Comparison of ENCODE assay signal across 16 cellular contexts in the genomic region with DNA sequence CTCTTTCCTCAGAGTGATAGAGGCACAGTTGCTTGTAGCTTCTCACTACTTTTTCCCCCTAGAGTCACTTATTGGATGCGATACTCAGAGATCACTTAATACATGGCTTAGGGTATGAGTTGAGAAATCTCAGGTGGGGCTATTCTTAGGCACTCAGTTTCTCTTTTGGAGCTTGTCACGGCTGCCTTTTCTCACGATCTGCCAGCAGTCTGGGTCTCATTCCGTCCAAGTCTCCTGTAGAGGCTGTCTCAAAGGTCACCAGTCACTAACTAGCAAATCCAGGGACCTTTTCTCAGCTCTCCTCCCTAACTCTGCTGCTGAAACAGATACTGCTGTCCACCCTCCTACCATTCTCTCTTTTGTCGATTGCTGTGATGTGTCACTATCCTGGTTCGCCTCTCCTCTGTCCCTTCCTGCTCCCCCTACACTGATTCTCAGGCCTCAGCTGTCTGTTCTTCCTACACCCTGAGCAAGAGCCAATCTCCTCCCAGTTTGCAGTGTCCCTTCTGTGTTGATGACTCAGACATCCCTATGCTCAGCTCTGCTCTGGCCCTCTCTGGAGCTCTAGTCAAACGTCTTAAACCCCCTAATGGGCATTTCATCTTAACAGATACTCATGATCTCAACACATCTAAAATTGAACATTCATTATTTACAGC. TPM values are rescaled to one million over a fixed set of nuclear protein-coding genes. Genes with fewer than 3 reads are reported as not detected.
DNase-seq lines count a peak whose midpoint lies in the region; TF ChIP-seq lines count a peak whose summit lies in the region.
"Had no signal": no experiment of that assay in that cellular context is flagged by ENCODE, and none has a peak within 500 bp of the region (broad histone marks: within the 10 kb centered on the region; RNA-seq: fewer than 3 reads in every experiment).

No MANE protein-coding gene starts in this region.

- peaks cover 12% of the 10 kb centered on the region for H3K4me1 ChIP-seq in muscle layer of colon (ENCODE audit: insufficient read depth, low read length)

- no peaks in the 10 kb centered on the region for H3K27me3 ChIP-seq in muscle layer of colon (ENCODE audit: control insufficient read depth in 1 of 2, insufficient read depth in 2 of 2, low read length in 2 of 2)

- no peak overlapping the region for H3K9ac ChIP-seq in muscle layer of colon (ENCODE audit: low read length)

- peak; percentile 58 for DNase-seq in AG10803 (ENCODE audit: low read depth)
- peak; percentile 73 for DNase-seq in M059J (ENCODE audit: low read depth)
- DNase-seq in coronary artery (ENCODE audit: low spot score): no peak
- no peak for DNase-seq in mesenteric fat pad (ENCODE audit: low spot score)
- DNase-seq in GOT3 (lab: John Stamatoyannopoulos, UW): no peak
- DNase-seq in NCI-H748 treated with DMSO at 0.1 percent for 48 hours (lab: John Stamatoyannopoulos, UW): no peak
- DNase-seq in activated naive CD4-positive, alpha-beta T cell treated with Interleukin-2 at 50 U/mL for 16 hours: no peak
- DNase-seq: activated CD4-positive, CD25-positive, alpha-beta regulatory T cell; activated naive CD4-positive, alpha-beta T cell treated with anti-CD3 and anti-CD28 coated beads for 36 hours; CD4-positive, alpha-beta T cell; erythroblast; mucosa of descending colon; NCI-H1092 treated with DMSO at 0.1 percent for 48 hours; substantia nigra had no signal

- H3K4me3 ChIP-seq in AG10803 (ENCODE audit: low read length): no peak overlapping the region
- H3K4me3 ChIP-seq in coronary artery: no peak overlapping the region
- no peak overlapping the region for H3K4me3 ChIP-seq in muscle layer of colon (ENCODE audit: low read depth in 1 of 2, low read length in 2 of 2)
- H3K4me3 ChIP-seq: mucosa of descending colon had no signal

- peak overlapping the region; percentile 58 to 85 for H3K27ac ChIP-seq in coronary artery
- peak overlapping the region; percentile 49 for H3K27ac ChIP-seq in muscle layer of colon (ENCODE audit: low read depth, low read length)

- H3K36me3 ChIP-seq in muscle layer of colon (ENCODE audit: insufficient read depth, low read length): peaks cover 91% of the 10 kb centered on the region

- no peaks in the 10 kb centered on the region for H3K9me3 ChIP-seq in muscle layer of colon (ENCODE audit: low read length)
- H3K9me3 ChIP-seq: mucosa of descending colon had no signal

- TF ChIP-seq CTCF in AG10803 (conservative IDR thresholded peaks at IDR 0.05; ENCODE audit: low read length): no peak
- no peak for TF ChIP-seq CTCF in coronary artery (IDR thresholded peaks at IDR 0.05)

RNA-seq across cellular contexts. Expression of gene ATP1A2, which starts 12.4 kb away (rescaled TPM):
- total RNA-seq in M059J (2014; rRNA removed; shearing (Covaris generic)): 0.05 TPM in 1 of 2 replicates, not detected in the other
- 31.2 TPM for total RNA-seq in mesenteric fat pad
- total RNA-seq: activated naive CD4-positive, alpha-beta T cell treated with anti-CD3 and anti-CD28 coated beads for 36 hours; CD4-positive, alpha-beta T cell; OCI-LY7 had no signal

RNA-seq across cellular contexts. Expression of gene ATP1A4, which starts 23.4 kb away (rescaled TPM):
- not detected in 2 replicates for total RNA-seq in M059J (2014; rRNA removed; shearing (Covaris generic))
- 0.39 TPM for total RNA-seq in mesenteric fat pad
- total RNA-seq: activated naive CD4-positive, alpha-beta T cell treated with anti-CD3 and anti-CD28 coated beads for 36 hours; OCI-LY7 had no signal

RNA-seq across cellular contexts. Expression of gene IGSF8, which starts 29.6 kb away (rescaled TPM):
- total RNA-seq in M059J (2014; rRNA removed; shearing (Covaris generic)): 11.4 and 29.9 TPM in 2 replicates
- total RNA-seq in mesenteric fat pad: 20.4 TPM

RNA-seq across cellular contexts. Expression of gene KCNJ9, which starts 46.7 kb away (rescaled TPM):
- not detected in 2 replicates for total RNA-seq in M059J (2014; rRNA removed; shearing (Covaris generic))
- total RNA-seq in mesenteric fat pad: not detected
- total RNA-seq: activated naive CD4-positive, alpha-beta T cell treated with anti-CD3 and anti-CD28 coated beads for 36 hours; CD4-positive, alpha-beta T cell; OCI-LY7 had no signal

RNA-seq across cellular contexts. Expression of gene KCNJ10, which starts 58.0 kb away (rescaled TPM):
- not detected in 2 replicates for total RNA-seq in M059J (2014; rRNA removed; shearing (Covaris generic))
- total RNA-seq in mesenteric fat pad: 0.16 TPM
- total RNA-seq: activated naive CD4-positive, alpha-beta T cell treated with anti-CD3 and anti-CD28 coated beads for 36 hours; CD4-positive, alpha-beta T cell had no signal

Comparison
In these comparisons a context has a peak if more than half of its experiments do, and no peak if none do; other contexts are left out.
1. DNase-seq: peak in AG10803 (single experiment) and M059J (single experiment); none in coronary artery (single experiment), mesenteric fat pad (single experiment), GOT3 (single experiment), NCI-H748 treated with DMSO at 0.1 percent for 48 hours (single experiment) and activated naive CD4-positive, alpha-beta T cell treated with Interleukin-2 at 50 U/mL for 16 hours (single experiment).
2. RNA of gene ATP1A2, which starts 12.4 kb away (total RNA-seq): 31.2 TPM in mesenteric fat pad (single experiment); 0.05 TPM in M059J; every median in the first group is over 10 times any median in the second.